22 cellular contexts compared by ENCODE assay signal in the genomic region with DNA sequence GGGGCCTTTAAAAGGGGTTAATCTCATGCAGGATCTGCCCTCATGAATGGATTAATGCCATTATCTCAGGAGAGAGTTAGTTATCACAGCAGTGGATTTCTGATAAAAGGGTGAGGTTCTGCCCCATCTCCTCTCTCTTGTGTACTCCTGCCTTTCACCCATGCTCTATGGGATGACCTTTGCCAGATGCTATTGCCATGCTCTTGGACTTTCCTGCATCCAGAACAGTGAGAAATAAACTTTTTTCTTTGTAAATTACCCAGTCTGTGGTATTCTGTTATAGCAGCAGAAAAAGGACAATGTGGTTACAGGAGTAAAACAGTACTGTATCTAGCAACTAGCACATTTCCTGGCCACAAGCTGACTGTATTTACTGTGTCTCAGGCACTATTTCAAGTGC. TPM values are rescaled to one million over a fixed set of nuclear protein-coding genes. Genes with fewer than 3 reads are reported as not detected.
"Had no signal": no experiment of that assay in that cellular context is flagged by ENCODE, and none has a peak within 500 bp of the region (broad histone marks: within the 10 kb centered on the region; RNA-seq: fewer than 3 reads in every experiment).

No MANE protein-coding gene starts in this region.

- H3K4me3 ChIP-seq: left ventricle myocardium inferior, lung, pancreas, prostate gland, sigmoid colon, spleen, stomach, testis, tibial artery, upper lobe of right lung had no signal

- H3K36me3 ChIP-seq: left ventricle myocardium inferior, pancreas, prostate gland, sigmoid colon, spleen, stomach, tibial artery, upper lobe of right lung had no signal

- H3K9me3 ChIP-seq: pancreas, prostate gland, sigmoid colon, testis, tibial artery, upper lobe of right lung had no signal

- H3K27me3 ChIP-seq: pancreas, sigmoid colon, spleen, stomach, testis, tibial artery, upper lobe of right lung had no signal

- ATAC-seq: naive thymus-derived CD8-positive, alpha-beta T cell; stimulated activated naive B cell treated with anti-CD40 and anti-IgM and Interleukin-4, amounts not matched to agents 10 μg/mL and 1 μg/mL and 100 μg/mL, for 72 hours; stimulated activated naive CD8-positive, alpha-beta T cell treated with anti-CD3 and anti-CD28 coated beads, Interleukin-15, Interleukin-2, amounts not matched to agents 100 U/mL and 50 U/mL, for 24 hours; upper lobe of right lung had no signal

- DNase-seq: hippocampal formation; left ventricle myocardium inferior; naive thymus-derived CD8-positive, alpha-beta T cell; nucleus accumbens; pancreas; posterior cingulate gyrus; retina; sigmoid colon; small intestine; spleen; stimulated activated CD4-positive, alpha-beta T cell treated with anti-CD3 and anti-CD28 coated beads, Interleukin-4, amount 100 ng/mL, for 1 hour; stimulated activated naive B cell treated with anti-CD40 and anti-IgM and Interleukin-4, amounts not matched to agents 10 μg/mL and 1 μg/mL and 100 μg/mL, for 72 hours; stimulated activated naive CD8-positive, alpha-beta T cell treated with anti-CD3 and anti-CD28 coated beads, Interleukin-15, Interleukin-2, amounts not matched to agents 100 U/mL and 50 U/mL, for 24 hours; stomach; testis; trophoblast cell; upper lobe of right lung had no signal

- H3K4me1 ChIP-seq: left ventricle myocardium inferior, pancreas, prostate gland, testis, upper lobe of right lung had no signal

- H3K27ac ChIP-seq: left ventricle myocardium inferior, pancreas, prostate gland, spleen, testis, upper lobe of right lung had no signal

- FAIRE-seq: islet of Langerhans, pancreas, small intestine, urothelium cell line had no signal

RNA-seq across cellular contexts. Expression of a gene that starts 58.0 kb away (rescaled TPM):
- polyA plus RNA-seq: naive thymus-derived CD8-positive, alpha-beta T cell had no signal
